In the genomic region with DNA sequence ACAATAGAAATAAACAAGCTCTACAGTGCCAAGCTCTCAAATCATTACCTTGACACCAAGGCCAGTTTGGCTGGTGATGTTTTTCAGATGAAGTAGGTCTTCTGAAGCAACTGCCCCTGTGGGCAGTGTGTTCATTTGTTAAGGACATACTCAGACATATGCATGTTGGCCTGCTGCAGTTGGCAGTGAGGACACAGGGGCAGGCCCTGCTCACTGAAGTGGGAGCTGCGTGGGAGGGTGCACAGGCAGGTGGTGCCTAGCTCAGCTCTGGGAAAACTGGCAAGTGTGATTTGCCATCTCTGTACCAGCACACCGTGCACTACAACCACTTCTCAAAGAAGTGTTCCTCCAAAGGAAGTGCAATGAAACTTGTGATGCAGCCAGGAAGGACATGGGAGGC, we compare ENCODE assay signal across 18 cellular contexts.
"Had no signal": no experiment of that assay in that cellular context is flagged by ENCODE, and none has a peak within 500 bp of the region (broad histone marks: within the 10 kb centered on the region; RNA-seq: fewer than 3 reads in every experiment).

No MANE protein-coding gene starts in this region.

- ATAC-seq: activated T-cell treated with anti-CD3 and anti-CD28 coated beads, Interleukin-2, amount 50 U/mL, for 4 hours; left cardiac atrium had no signal

- H3K4me3 ChIP-seq: hepatocyte, prostate gland, skin epidermis, stomach had no signal

- H3K4me2 ChIP-seq: hepatocyte had no signal

- H3K9me3 ChIP-seq: prostate gland, stomach had no signal

- H2AFZ ChIP-seq: hepatocyte had no signal

- H3K27me3 ChIP-seq: brain microvascular endothelial cell, hepatocyte, stomach had no signal

- H3K27ac ChIP-seq: brain microvascular endothelial cell, hepatocyte, prostate gland, stomach had no signal

- H3K36me3 ChIP-seq: brain microvascular endothelial cell, prostate gland, stomach had no signal

- H3K4me1 ChIP-seq: prostate gland had no signal

- DNase-seq: activated CD4-positive, alpha-beta T cell treated with anti-CD3 and anti-CD28 coated beads for 48 hours; activated CD4-positive, CD25-positive, alpha-beta regulatory T cell; activated CD8-positive, alpha-beta memory T cell treated with anti-CD3 and anti-CD28 coated beads, Interleukin-2, amount 50 U/mL, for 4 hours; activated naive CD4-positive, alpha-beta T cell treated with anti-CD3 and anti-CD28 coated beads, Interleukin-2, amount 10 ng/mL, durations not matched to agents 7 days and 5 days; activated T-cell treated with anti-CD3 and anti-CD28 coated beads, Interleukin-2, amount 50 U/mL, for 4 hours; aorta; brain microvascular endothelial cell; effector memory CD4-positive, alpha-beta T cell; foreskin fibroblast; left cardiac atrium; right cardiac atrium; stimulated activated CD4-positive, alpha-beta T cell treated with anti-CD3 and anti-CD28 coated beads, Interleukin-15, amount 100 ng/mL, for 24 hours; stimulated activated CD4-positive, alpha-beta T cell treated with anti-CD3 and anti-CD28 coated beads, Interleukin-4, amount 100 ng/mL, for 1 hour; stomach; T1000 had no signal

- H3K79me2 ChIP-seq: hepatocyte had no signal
